12 cellular contexts compared by ENCODE assay signal in genomic region chr1:49102752-49103151, GRCh38.
DNase-seq lines count a peak whose midpoint lies in the region; ATAC-seq and TF ChIP-seq lines count a peak whose summit lies in the region.
"Had no signal": no experiment of that assay in that cellular context is flagged by ENCODE, and none has a peak within 500 bp of the region (broad histone marks: within the 10 kb centered on the region; RNA-seq: fewer than 3 reads in every experiment).

No MANE protein-coding gene starts in this region.

- no peak overlapping the region for H3K27ac ChIP-seq in brain microvascular endothelial cell
- H3K27ac ChIP-seq: 22Rv1, ascending aorta had no signal

- no peaks in the 10 kb centered on the region for H3K9me3 Mint-ChIP-seq in stimulated activated naive CD8-positive, alpha-beta T cell treated with anti-CD3 and anti-CD28 coated beads, Interleukin-15, amount 100 ng/mL, for 72 hours
- peaks cover 4% of the 10 kb centered on the region for H3K9me3 Mint-ChIP-seq in type B pancreatic cell
- H3K9me3 Mint-ChIP-seq: activated CD4-positive, alpha-beta T cell treated with anti-CD3 and anti-CD28 coated beads, Interleukin-2, amount 10 ng/mL, durations not matched to agents 24 days and 14 days had no signal

- in situ Hi-C loops in brain microvascular endothelial cell (cut with HindIII; ENCODE audit: low pct_ligation_motif_present, low sequenced_read_pairs): no loop called here

- no peaks in the 10 kb centered on the region for H3K36me3 Mint-ChIP-seq in type B pancreatic cell

- no peaks in the 10 kb centered on the region for H3K27me3 ChIP-seq in brain microvascular endothelial cell (replicated peaks)
- H3K27me3 ChIP-seq: ascending aorta had no signal

- DNase-seq in NK-92 treated with Interleukin-12 subunit alpha and Interleukin-12 subunit beta, amount 100 ng/mL, for 24 hours (lab: John Stamatoyannopoulos, UW): peak; percentile 35
- DNase-seq in NK-92 (lab: John Stamatoyannopoulos, UW; ENCODE audit: unreplicated experiment) (no peak), brain microvascular endothelial cell (peak; percentile 31), HuH-7.5 (ENCODE audit: low spot score) (no peak), type B pancreatic cell (ENCODE audit: extremely low spot score, unreplicated experiment) (no peak), midbrain (lab: John Stamatoyannopoulos, UW) (no peak)
- peak in 1 of 2 donors; percentile 14 for DNase-seq in stimulated activated naive CD8-positive, alpha-beta T cell treated with anti-CD3 and anti-CD28 coated beads, Interleukin-15, amount 100 ng/mL, for 72 hours
- DNase-seq: activated CD4-positive, alpha-beta T cell treated with anti-CD3 and anti-CD28 coated beads, Interleukin-2, amount 10 ng/mL, durations not matched to agents 24 days and 14 days; nucleus accumbens had no signal

- no peak overlapping the region for H3K4me3 Mint-ChIP-seq in stimulated activated naive CD8-positive, alpha-beta T cell treated with anti-CD3 and anti-CD28 coated beads, Interleukin-15, amount 100 ng/mL, for 72 hours
- H3K4me3 Mint-ChIP-seq in type B pancreatic cell: no peak overlapping the region
- H3K4me3 Mint-ChIP-seq: activated CD4-positive, alpha-beta T cell treated with anti-CD3 and anti-CD28 coated beads, Interleukin-2, amount 10 ng/mL, durations not matched to agents 24 days and 14 days had no signal

- no peak for TF ChIP-seq CTCF in brain microvascular endothelial cell (IDR thresholded peaks at IDR 0.05; ENCODE audit: low read depth, low read length, missing control alignments)
- TF ChIP-seq CTCF in type B pancreatic cell (conservative IDR thresholded peaks at IDR 0.05): no peak

- peak; percentile 87 for ATAC-seq in HG03175 (IDR thresholded peaks at IDR 0.05; ENCODE audit: unreplicated experiment)
- peak; percentile 83 for ATAC-seq in stimulated activated naive CD8-positive, alpha-beta T cell treated with anti-CD3 and anti-CD28 coated beads, Interleukin-15, amount 100 ng/mL, for 72 hours

- H3K36me3 ChIP-seq in brain microvascular endothelial cell (replicated peaks): no peaks in the 10 kb centered on the region
- H3K36me3 ChIP-seq: ascending aorta had no signal

- no peak overlapping the region for H3K4me3 ChIP-seq in brain microvascular endothelial cell (ENCODE audit: low read depth, low read length)
- H3K4me3 ChIP-seq: ascending aorta had no signal

- no peaks in the 10 kb centered on the region for H3K4me1 Mint-ChIP-seq in stimulated activated naive CD8-positive, alpha-beta T cell treated with anti-CD3 and anti-CD28 coated beads, Interleukin-15, amount 100 ng/mL, for 72 hours
- no peaks in the 10 kb centered on the region for H3K4me1 Mint-ChIP-seq in type B pancreatic cell (ENCODE audit: unreplicated experiment)
- H3K4me1 Mint-ChIP-seq: activated CD4-positive, alpha-beta T cell treated with anti-CD3 and anti-CD28 coated beads, Interleukin-2, amount 10 ng/mL, durations not matched to agents 24 days and 14 days had no signal

- no peak overlapping the region for H3K27ac Mint-ChIP-seq in stimulated activated naive CD8-positive, alpha-beta T cell treated with anti-CD3 and anti-CD28 coated beads, Interleukin-15, amount 100 ng/mL, for 72 hours
- H3K27ac Mint-ChIP-seq in type B pancreatic cell: no peak overlapping the region
- H3K27ac Mint-ChIP-seq: activated CD4-positive, alpha-beta T cell treated with anti-CD3 and anti-CD28 coated beads, Interleukin-2, amount 10 ng/mL, durations not matched to agents 24 days and 14 days had no signal

- no peaks in the 10 kb centered on the region for H3K27me3 Mint-ChIP-seq in stimulated activated naive CD8-positive, alpha-beta T cell treated with anti-CD3 and anti-CD28 coated beads, Interleukin-15, amount 100 ng/mL, for 72 hours
- no peaks in the 10 kb centered on the region for H3K27me3 Mint-ChIP-seq in type B pancreatic cell
- H3K27me3 Mint-ChIP-seq: activated CD4-positive, alpha-beta T cell treated with anti-CD3 and anti-CD28 coated beads, Interleukin-2, amount 10 ng/mL, durations not matched to agents 24 days and 14 days had no signal

Comparison
In these comparisons a context has a peak if more than half of its experiments do, and no peak if none do; other contexts are left out.
1. DNase-seq: peak in NK-92 treated with Interleukin-12 subunit alpha and Interleukin-12 subunit beta, amount 100 ng/mL, for 24 hours (single experiment) and brain microvascular endothelial cell (single experiment); none in NK-92 (single experiment), HuH-7.5 (single experiment), type B pancreatic cell (single experiment) and midbrain (single experiment).